Comparison of ENCODE assay signal across 20 cellular contexts in genomic region chr18:26543368-26543767, GRCh38. TPM values are rescaled to one million over a fixed set of nuclear protein-coding genes. Genes with fewer than 3 reads are reported as not detected.
DNase-seq lines count a peak whose midpoint lies in the region; ATAC-seq and TF ChIP-seq lines count a peak whose summit lies in the region.
"Had no signal": no experiment of that assay in that cellular context is flagged by ENCODE, and none has a peak within 500 bp of the region (broad histone marks: within the 10 kb centered on the region; RNA-seq: fewer than 3 reads in every experiment).

No MANE protein-coding gene starts in this region.

- CTCF ChIA-PET in MCF 10A (lab: Yijun Ruan, JAX) = interaction anchor here (0.8 to 1.6 kb wide), 3 partner anchors 64 to 160 kb away, joined by 3 to 5 read pairs (median 4); no protein-coding TSS in a partner anchor

- H3K27ac Mint-ChIP-seq in MCF 10A (ENCODE audit: low read depth, unreplicated experiment) (peak overlapping the region; percentile 51), type B pancreatic cell (peak overlapping the region; percentile 90)
- H3K27ac Mint-ChIP-seq: activated CD4-positive, alpha-beta T cell treated with anti-CD3 and anti-CD28 coated beads, Interleukin-2, amount 10 ng/mL, durations not matched to agents 24 days and 14 days; activated T-helper 2 cell treated with anti-CD3 and anti-CD28 coated beads, Interferon-gamma antibody, Interleukin-2, Interleukin-4, amounts not matched to agents 10 μg/mL and 5 μg/mL and 100 μg/mL, durations not matched to agents 14 hours and 24 hours and 36 hours had no signal

- 38% methylated on average over 1 of the region's 1 CpG for WGBS in prostate gland

- H3K36me3 Mint-ChIP-seq in MCF 10A (ENCODE audit: insufficient read depth, unreplicated experiment) (peaks cover 27% of the 10 kb centered on the region), type B pancreatic cell (peaks cover 34% of the 10 kb centered on the region)

- H3K9me3 Mint-ChIP-seq in MCF 10A (ENCODE audit: unreplicated experiment) (no peaks in the 10 kb centered on the region), type B pancreatic cell (no peaks in the 10 kb centered on the region)
- H3K9me3 Mint-ChIP-seq: activated CD4-positive, alpha-beta T cell treated with anti-CD3 and anti-CD28 coated beads, Interleukin-2, amount 10 ng/mL, durations not matched to agents 24 days and 14 days; activated T-helper 2 cell treated with anti-CD3 and anti-CD28 coated beads, Interferon-gamma antibody, Interleukin-2, Interleukin-4, amounts not matched to agents 10 μg/mL and 5 μg/mL and 100 μg/mL, durations not matched to agents 14 hours and 24 hours and 36 hours had no signal

- H3K4me1 Mint-ChIP-seq in MCF 10A (ENCODE audit: insufficient read depth, unreplicated experiment) (peaks cover 46% of the 10 kb centered on the region), type B pancreatic cell (ENCODE audit: unreplicated experiment) (peaks cover 71% of the 10 kb centered on the region)

- no peaks in the 10 kb centered on the region for H3K9me3 ChIP-seq in prostate gland
- H3K9me3 ChIP-seq: heart right ventricle, ovary, tibial artery had no signal

- H3K27ac ChIP-seq in prostate gland (no peak overlapping the region), foreskin keratinocyte (no peak overlapping the region)
- H3K27ac ChIP-seq: heart right ventricle, ovary, tibial artery had no signal

- no peaks in the 10 kb centered on the region for H3K27me3 ChIP-seq in prostate gland (replicated peaks; ENCODE audit: insufficient read depth)
- no peaks in the 10 kb centered on the region for H3K27me3 ChIP-seq in foreskin keratinocyte
- H3K27me3 ChIP-seq: ovary, tibial artery had no signal

- DNase-seq in HuH-7 (ENCODE audit: low spot score) (peak; percentile 35), MCF 10A (ENCODE audit: unreplicated experiment) (no peak), left kidney (ENCODE audit: low read depth, low spot score) (peak; percentile 49), type B pancreatic cell (ENCODE audit: extremely low spot score, unreplicated experiment) (no peak), NCI-H345 treated with DMSO at 0.1 percent for 48 hours (lab: John Stamatoyannopoulos, UW; ENCODE audit: unreplicated experiment) (no peak), prostate gland (ENCODE audit: low spot score) (no peak), foreskin keratinocyte (no peak)
- DNase-seq: activated CD4-positive, alpha-beta T cell treated with anti-CD3 and anti-CD28 coated beads, Interleukin-2, amount 10 ng/mL, durations not matched to agents 24 days and 14 days; COR-L47; cortex of kidney; HCEC 1CT; heart right ventricle; NCI-H1105; NCI-H2081; NCI-H510A treated with DMSO at 0.1 percent for 48 hours; ovary; stimulated activated CD4-positive, alpha-beta T cell treated with anti-CD3 and anti-CD28 coated beads, Interleukin-2, amount 100 ng/mL, for 24 hours; stimulated activated naive CD4-positive, alpha-beta T cell; tibial artery had no signal

- H3K4me1 ChIP-seq in prostate gland (replicated peaks) = no peaks in the 10 kb centered on the region
- H3K4me1 ChIP-seq in foreskin keratinocyte = peaks cover 27% of the 10 kb centered on the region

- H3K4me3 ChIP-seq in prostate gland = no peak overlapping the region
- H3K4me3 ChIP-seq: heart right ventricle, ovary, tibial artery had no signal

- no TSS peak for BruUV-seq in MCF 10A (replicated peaks; lab: Mats Ljungman, UMichigan)

- H3K27me3 Mint-ChIP-seq in MCF 10A (ENCODE audit: insufficient read depth, unreplicated experiment) (no peaks in the 10 kb centered on the region), type B pancreatic cell (no peaks in the 10 kb centered on the region)
- H3K27me3 Mint-ChIP-seq: activated CD4-positive, alpha-beta T cell treated with anti-CD3 and anti-CD28 coated beads, Interleukin-2, amount 10 ng/mL, durations not matched to agents 24 days and 14 days had no signal

- H3K36me3 ChIP-seq in prostate gland = no peaks in the 10 kb centered on the region
- H3K36me3 ChIP-seq: heart right ventricle, ovary, tibial artery had no signal

- POLR2A ChIA-PET in MCF 10A (lab: Yijun Ruan, JAX) = interaction anchor here (0.7 to 10.1 kb wide), 8 partner anchors 56 to 205 kb away, joined by 3 to 108 read pairs (median 6); no protein-coding TSS in a partner anchor

- no peak for TF ChIP-seq POLR2A in prostate gland (IDR thresholded peaks at IDR 0.05)

- H3K4me3 Mint-ChIP-seq in MCF 10A (ENCODE audit: unreplicated experiment) = peak overlapping the region; percentile 93
- peak overlapping the region; percentile 95 for H3K4me3 Mint-ChIP-seq in type B pancreatic cell
- H3K4me3 Mint-ChIP-seq: activated CD4-positive, alpha-beta T cell treated with anti-CD3 and anti-CD28 coated beads, Interleukin-2, amount 10 ng/mL, durations not matched to agents 24 days and 14 days had no signal

- ATAC-seq in foreskin keratinocyte = no peak
- ATAC-seq: heart right ventricle had no signal

- TF ChIP-seq CTCF in MCF 10A (IDR thresholded peaks at IDR 0.05; ENCODE audit: unreplicated experiment) = no peak
- TF ChIP-seq CTCF in type B pancreatic cell (conservative IDR thresholded peaks at IDR 0.05) = no peak
- no peak for TF ChIP-seq CTCF in prostate gland (IDR thresholded peaks at IDR 0.05)
- TF ChIP-seq CTCF in foreskin keratinocyte (conservative IDR thresholded peaks at IDR 0.05) = no peak

- intact Hi-C loops in MCF 10A (cut with micrococcal nuclease) = loop anchor here (10.0 kb wide), 1 partner anchor 421 kb away; no protein-coding TSS in a partner anchor
- intact Hi-C loops in prostate gland (cut with DNase I) = loop anchor here (10.0 kb wide), 2 partner anchors 159 to 319 kb away; partner anchors contain the start of gene TAF4B

RNA-seq across cellular contexts. Expression of gene KCTD1, which starts 5.0 kb away (rescaled TPM):
- total RNA-seq in MCF 10A (2022) (29.5 and 37.9 TPM in 2 replicates), type B pancreatic cell (ENCODE audit: low replicate concordance) (83.8 and 163 TPM in 2 replicates), prostate gland (10 to 100 TPM; 24.7 to 40.5 TPM), foreskin keratinocyte (46.6 and 50.5 TPM in 2 replicates)
- polyA plus RNA-seq in foreskin keratinocyte = 33.7 and 34.9 TPM in 2 replicates

Comparison
In these comparisons a context has a peak if more than half of its experiments do, and no peak if none do; other contexts are left out.
1. DNase-seq: peak in HuH-7 (single experiment) and left kidney (single experiment); none in MCF 10A (single experiment), type B pancreatic cell (single experiment), NCI-H345 treated with DMSO at 0.1 percent for 48 hours (single experiment), prostate gland (single experiment) and foreskin keratinocyte (0 of 2).